In the genomic region with DNA sequence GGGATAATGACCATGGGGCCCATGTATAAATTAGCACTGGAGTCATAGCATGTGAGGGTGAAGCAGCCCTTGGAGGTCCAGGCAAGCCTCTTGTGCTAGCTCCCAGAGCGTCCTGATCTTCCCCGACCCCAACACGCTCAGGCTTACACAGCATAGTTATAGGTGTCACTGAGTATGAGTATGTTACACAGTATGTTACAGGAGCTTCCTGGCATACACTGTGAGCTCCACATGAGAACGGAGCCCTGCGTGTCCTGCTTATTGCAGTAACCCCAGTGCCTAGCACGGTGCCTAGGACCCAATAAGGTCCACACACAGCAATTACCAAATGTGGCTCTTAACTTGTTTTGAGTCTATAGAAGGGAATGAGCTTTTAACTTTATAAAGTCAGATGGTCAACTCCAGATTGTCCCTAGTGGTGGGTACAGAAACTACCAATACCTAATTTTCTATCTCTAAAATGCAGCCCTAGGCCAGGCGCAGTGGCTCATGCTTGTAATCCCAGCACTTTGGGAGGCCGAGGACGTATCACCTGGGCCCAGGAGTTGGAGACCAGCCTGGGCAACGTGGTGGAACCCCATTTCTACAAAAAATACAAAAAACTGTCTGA, we compare ENCODE assay signal across 8 cellular contexts.
DNase-seq lines count a peak whose midpoint lies in the region; ATAC-seq and TF ChIP-seq lines count a peak whose summit lies in the region.

No MANE protein-coding gene starts in this region.

- no peaks in the 10 kb centered on the region for H3K9me3 Mint-ChIP-seq in CD14-positive monocyte

- no peak overlapping the region for H3K4me3 Mint-ChIP-seq in CD14-positive monocyte

- H3K27ac Mint-ChIP-seq in CD14-positive monocyte = no peak overlapping the region

- ATAC-seq in GM21360 (IDR thresholded peaks at IDR 0.05; ENCODE audit: unreplicated experiment) (peak; percentile 65), upper lobe of left lung (ENCODE audit: low FRiP score in 2 of 2) (peak; percentile 32 to 57)

- H3K4me1 Mint-ChIP-seq in CD14-positive monocyte = peaks cover 38% of the 10 kb centered on the region

- peak; percentile 47 for TF ChIP-seq CTCF in CD14-positive monocyte (IDR thresholded peaks at IDR 0.05)
- peak; percentile 62 for TF ChIP-seq CTCF in Loucy (conservative IDR thresholded peaks at IDR 0.05; ENCODE audit: low read length)
- peak in 2 of 6 experiments; percentile 18 to 28 for TF ChIP-seq CTCF in upper lobe of left lung (IDR thresholded peaks at IDR 0.05)

- no peaks in the 10 kb centered on the region for H3K9me3 ChIP-seq in Loucy (ENCODE audit: insufficient read depth, low read depth, low read length)
- no peaks in the 10 kb centered on the region for H3K9me3 ChIP-seq in esophagus (ENCODE audit: control insufficient read depth in 2 of 2, insufficient read depth in 1 of 2, low read depth in 1 of 2, low read length in 1 of 2)
- no peaks in the 10 kb centered on the region for H3K9me3 ChIP-seq in upper lobe of left lung

- H3K27me3 Mint-ChIP-seq in CD14-positive monocyte (ENCODE audit: low read depth in 3 of 3) = peaks cover 0 to 9% (median 3%) of the 10 kb centered on the region in 3 donors

- H3K36me3 ChIP-seq in Loucy (ENCODE audit: insufficient read depth, low read length) (no peaks in the 10 kb centered on the region), esophagus (ENCODE audit: control insufficient read depth in 2 of 2, insufficient read depth in 2 of 2, low read length in 1 of 2) (peaks cover 0 to 3% of the 10 kb centered on the region in 2 donors), upper lobe of left lung (no peaks in the 10 kb centered on the region)

- no peak overlapping the region for H2AFZ ChIP-seq in Loucy (ENCODE audit: low read length)

- no peaks in the 10 kb centered on the region for H3K79me2 ChIP-seq in Loucy (ENCODE audit: insufficient read depth, low read length)

- H3K36me3 Mint-ChIP-seq in CD14-positive monocyte = no peaks in the 10 kb centered on the region

- no peak for TF ChIP-seq POLR2A in upper lobe of left lung (IDR thresholded peaks at IDR 0.05)

- no peak overlapping the region for H3K9ac ChIP-seq in Loucy (ENCODE audit: low read depth, low read length, poor library complexity, severe bottlenecking)

- no peak for DNase-seq in CD14-positive monocyte (ENCODE audit: low spot score)
- no peak for DNase-seq in upper lobe of left lung
- DNase-seq in NCI-H748 (lab: John Stamatoyannopoulos, UW; ENCODE audit: unreplicated experiment) = no peak
- DNase-seq in medulla oblongata (ENCODE audit: extremely low spot score) = no peak
- no peak for DNase-seq in COLO829 (ENCODE audit: low spot score)

- H3K4me1 ChIP-seq in Loucy (ENCODE audit: insufficient read depth, low read length, poor library complexity, severe bottlenecking) (peaks cover 11% of the 10 kb centered on the region), esophagus (ENCODE audit: control insufficient read depth in 2 of 2, insufficient read depth in 2 of 2, low read length in 1 of 2) (peaks cover 2 to 14% of the 10 kb centered on the region in 2 donors), upper lobe of left lung (no peaks in the 10 kb centered on the region)

- H3K4me3 ChIP-seq in Loucy (ENCODE audit: low read length, poor library complexity, severe bottlenecking) (no peak overlapping the region), esophagus (ENCODE audit: low read depth in 1 of 2, low read length in 2 of 2) (no peak overlapping the region), upper lobe of left lung (no peak overlapping the region)

- H3K27ac ChIP-seq in esophagus (ENCODE audit: low read depth in 2 of 2, low read length in 1 of 2) (peak overlapping the region; percentile 82 to 84), upper lobe of left lung (no peak overlapping the region)

- no peak overlapping the region for H3K4me2 ChIP-seq in Loucy (ENCODE audit: low read depth, low read length, poor library complexity, severe bottlenecking)

- H3K27me3 ChIP-seq in Loucy (ENCODE audit: insufficient read depth, low read length, poor library complexity, severe bottlenecking) = no peaks in the 10 kb centered on the region
- H3K27me3 ChIP-seq in esophagus (ENCODE audit: control insufficient read depth in 1 of 2, insufficient read depth in 2 of 2, low read length in 2 of 2) = no peaks in the 10 kb centered on the region
- H3K27me3 ChIP-seq in upper lobe of left lung = no peaks in the 10 kb centered on the region

- no peaks in the 10 kb centered on the region for H3K9me2 ChIP-seq in Loucy (replicated peaks; ENCODE audit: low read depth, low read length)

- H4K20me1 ChIP-seq in Loucy (ENCODE audit: insufficient read depth, low read length, poor library complexity, severe bottlenecking) = no peaks in the 10 kb centered on the region

- 81 to 87% methylated on average over 10 of the region's 10 CpGs for WGBS in esophagus, 2 donors
- WGBS in upper lobe of left lung, 2 donors = 82 to 87% methylated on average over 10 of the region's 10 CpGs

- intact Hi-C loops in CD14-positive monocyte (cut with micrococcal nuclease) = loop anchor here in 1 of 2 donors (10.0 kb wide), 1 partner anchor 356 kb away; no protein-coding TSS in a partner anchor

- no peaks in the 10 kb centered on the region for H3F3A ChIP-seq in Loucy (ENCODE audit: low read depth)

- TF ChIP-seq EP300 in upper lobe of left lung (IDR thresholded peaks at IDR 0.05) = no peak

Comparison
In these comparisons a context has a peak if more than half of its experiments do, and no peak if none do; other contexts are left out.
1. H3K27ac ChIP-seq: peak in esophagus (2 of 2); none in upper lobe of left lung (0 of 4).